Comparison of ENCODE assay signal across 8 cellular contexts in genomic region chr15:81292516-81293001, GRCh38. TPM values are rescaled to one million over a fixed set of nuclear protein-coding genes. Genes with fewer than 3 reads are reported as not detected.
DNase-seq lines count a peak whose midpoint lies in the region; ATAC-seq and TF ChIP-seq lines count a peak whose summit lies in the region.

No MANE protein-coding gene starts in this region.

- ATAC-seq in GM19395 (IDR thresholded peaks at IDR 0.05; ENCODE audit: unreplicated experiment) (peak; percentile 31), HG03442 (IDR thresholded peaks at IDR 0.05; ENCODE audit: unreplicated experiment) (peak; percentile 37)
- peak; percentile 20 for ATAC-seq in activated naive CD8-positive, alpha-beta T cell treated with anti-CD3 and anti-CD28 coated beads, Interleukin-2, amount 50 U/mL, for 24 hours

- H3K27me3 Mint-ChIP-seq in CD14-positive monocyte (ENCODE audit: low read depth in 3 of 3): peaks cover 0 to 10% (median 2%) of the 10 kb centered on the region in 3 donors
- no peaks in the 10 kb centered on the region for H3K27me3 Mint-ChIP-seq in activated naive CD8-positive, alpha-beta T cell treated with anti-CD3 and anti-CD28 coated beads, Interleukin-2, amount 50 U/mL, for 24 hours
- H3K27me3 Mint-ChIP-seq in glutamatergic neuron (ENCODE audit: unreplicated experiment): peaks cover 3% of the 10 kb centered on the region

- H3K4me3 Mint-ChIP-seq in CD14-positive monocyte (no peak overlapping the region), glutamatergic neuron (ENCODE audit: unreplicated experiment) (no peak overlapping the region)
- H3K4me3 Mint-ChIP-seq in activated naive CD8-positive, alpha-beta T cell treated with anti-CD3 and anti-CD28 coated beads, Interleukin-2, amount 50 U/mL, for 24 hours: peak overlapping the region; percentile 96

- intact Hi-C loops in CD14-positive monocyte (cut with micrococcal nuclease): loop anchor here in 1 of 2 donors (10.0 kb wide), 1 partner anchor 288 kb away; the partner anchor contains the start of gene TLNRD1

- peaks cover 0 to 7% of the 10 kb centered on the region in 2 donors for H3K36me3 Mint-ChIP-seq in CD14-positive monocyte
- H3K36me3 Mint-ChIP-seq in activated naive CD8-positive, alpha-beta T cell treated with anti-CD3 and anti-CD28 coated beads, Interleukin-2, amount 50 U/mL, for 24 hours (ENCODE audit: low read depth): peaks cover 14% of the 10 kb centered on the region
- no peaks in the 10 kb centered on the region for H3K36me3 Mint-ChIP-seq in glutamatergic neuron (ENCODE audit: unreplicated experiment)

- no peak for TF ChIP-seq CTCF in CD14-positive monocyte (IDR thresholded peaks at IDR 0.05)
- TF ChIP-seq CTCF in glutamatergic neuron (IDR thresholded peaks at IDR 0.05; ENCODE audit: partially characterized antibody, unreplicated experiment): no peak

- peak; percentile 59 for DNase-seq in CD14-positive monocyte (ENCODE audit: low spot score)
- peak; percentile 67 for DNase-seq in activated naive CD8-positive, alpha-beta T cell treated with anti-CD3 and anti-CD28 coated beads, Interleukin-2, amount 50 U/mL, for 24 hours
- no peak for DNase-seq in foreskin melanocyte
- no peak for DNase-seq in DMS153 treated with DMSO at 0.1 percent for 48 hours (lab: John Stamatoyannopoulos, UW; ENCODE audit: unreplicated experiment)
- DNase-seq in NCI-H774 (lab: John Stamatoyannopoulos, UW): no peak
- no peak for DNase-seq in glutamatergic neuron

- H3K9me3 Mint-ChIP-seq in CD14-positive monocyte (no peaks in the 10 kb centered on the region), glutamatergic neuron (ENCODE audit: unreplicated experiment) (peaks cover 4% of the 10 kb centered on the region)
- peaks cover 10% of the 10 kb centered on the region for H3K9me3 Mint-ChIP-seq in activated naive CD8-positive, alpha-beta T cell treated with anti-CD3 and anti-CD28 coated beads, Interleukin-2, amount 50 U/mL, for 24 hours

- H3K27ac Mint-ChIP-seq in CD14-positive monocyte (peak overlapping the region; percentile 72 to 99 (median 99)), glutamatergic neuron (ENCODE audit: unreplicated experiment) (no peak overlapping the region)
- peak overlapping the region; percentile 98 for H3K27ac Mint-ChIP-seq in activated naive CD8-positive, alpha-beta T cell treated with anti-CD3 and anti-CD28 coated beads, Interleukin-2, amount 50 U/mL, for 24 hours

- H3K4me1 Mint-ChIP-seq in CD14-positive monocyte (peaks cover 64% of the 10 kb centered on the region), glutamatergic neuron (ENCODE audit: low read depth, unreplicated experiment) (no peaks in the 10 kb centered on the region)
- H3K4me1 Mint-ChIP-seq in activated naive CD8-positive, alpha-beta T cell treated with anti-CD3 and anti-CD28 coated beads, Interleukin-2, amount 50 U/mL, for 24 hours: peaks cover 96% of the 10 kb centered on the region

RNA-seq across cellular contexts. Expression of gene STARD5, which starts 31.4 kb away (rescaled TPM):
- 1 to 10 TPM; 1.5 to 2.5 TPM for polyA plus RNA-seq in CD14-positive monocyte
- 3.1 TPM for total RNA-seq in glutamatergic neuron (ENCODE audit: unreplicated experiment)

Comparison
In these comparisons a context has a peak if more than half of its experiments do, and no peak if none do; other contexts are left out.
1. DNase-seq: peak in CD14-positive monocyte (single experiment) and activated naive CD8-positive, alpha-beta T cell treated with anti-CD3 and anti-CD28 coated beads, Interleukin-2, amount 50 U/mL, for 24 hours (single experiment); none in foreskin melanocyte (single experiment), DMS153 treated with DMSO at 0.1 percent for 48 hours (single experiment), NCI-H774 (single experiment) and glutamatergic neuron (single experiment).
2. Peak in every context shown above with its lines, with median percentiles within 50 percentile points of each other: ATAC-seq.